11 cellular contexts compared by ENCODE assay signal in the genomic region with DNA sequence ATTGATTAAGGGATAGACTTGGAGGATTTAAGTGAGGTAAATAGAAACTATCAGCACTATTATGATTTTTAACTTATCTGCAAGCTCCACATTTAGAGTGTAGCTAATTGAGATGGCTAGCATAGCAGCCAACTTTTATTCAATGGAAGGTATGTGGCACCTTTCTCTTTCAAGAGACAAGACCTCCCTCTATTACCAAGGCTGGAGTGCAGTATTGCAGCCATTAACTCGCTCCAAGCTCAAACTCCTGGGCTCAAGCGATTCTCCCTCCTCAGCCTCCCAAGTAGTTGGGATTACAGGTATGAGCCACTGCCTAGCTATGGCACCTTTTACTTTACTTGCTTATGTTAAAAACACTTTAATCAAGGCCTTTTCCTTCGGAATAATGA. TPM values are rescaled to one million over a fixed set of nuclear protein-coding genes. Genes with fewer than 3 reads are reported as not detected.
DNase-seq lines count a peak whose midpoint lies in the region; FAIRE-seq and TF ChIP-seq lines count a peak whose summit lies in the region.
"Had no signal": no experiment of that assay in that cellular context is flagged by ENCODE, and none has a peak within 500 bp of the region (broad histone marks: within the 10 kb centered on the region; RNA-seq: fewer than 3 reads in every experiment).

No MANE protein-coding gene starts in this region.

- H3K4me3 ChIP-seq in cardiac muscle cell (no peak overlapping the region), right atrium auricular region (no peak overlapping the region), PC-9 (no peak overlapping the region), endothelial cell of umbilical vein (replicated peaks in 1 of 3; ENCODE audit: insufficient read depth in 1 of 3, low read depth in 1 of 3, low read length in 3 of 3) (no peak overlapping the region), subcutaneous abdominal adipose tissue (ENCODE audit: low read depth in 1 of 5, low read length in 5 of 5) (no peak overlapping the region)

- H3K4me1 ChIP-seq in cardiac muscle cell (ENCODE audit: low read depth) (peaks cover 3% of the 10 kb centered on the region), right atrium auricular region (peaks cover 0 to 95% of the 10 kb centered on the region in 2 donors), PC-9 (replicated peaks; ENCODE audit: insufficient read depth) (peaks cover 84% of the 10 kb centered on the region), endothelial cell of umbilical vein (ENCODE audit: control insufficient read depth, extremely low read depth, insufficient read depth, low read length) (peaks cover 85% of the 10 kb centered on the region), subcutaneous abdominal adipose tissue (ENCODE audit: control insufficient read depth in 5 of 5, insufficient read depth in 5 of 5, low read length in 5 of 5) (peaks cover 1 to 84% (median 53%) of the 10 kb centered on the region in 5 donors)

- in situ Hi-C loops in GM13977 (cut with MboI; ENCODE audit: low pct_unique_long_range_greater_than_20kb, low sequenced_read_pairs, unreplicated experiment): no loop called here

- H3K36me3 ChIP-seq in cardiac muscle cell (peaks cover 33% of the 10 kb centered on the region), right atrium auricular region (peaks cover 34% of the 10 kb centered on the region), PC-9 (ENCODE audit: low read depth) (peaks cover 31% of the 10 kb centered on the region), endothelial cell of umbilical vein (ENCODE audit: control insufficient read depth in 2 of 2, extremely low read depth in 1 of 2, insufficient read depth in 2 of 2, low read length in 2 of 2) (peaks cover 17 to 25% of the 10 kb centered on the region in 2 experiments), subcutaneous abdominal adipose tissue (ENCODE audit: control insufficient read depth in 5 of 5, insufficient read depth in 5 of 5, low read length in 5 of 5) (peaks cover 21 to 35% (median 34%) of the 10 kb centered on the region in 5 donors)

- peaks cover 24% of the 10 kb centered on the region for H3K79me2 ChIP-seq in PC-9 (ENCODE audit: low read depth)
- peaks cover 24% of the 10 kb centered on the region for H3K79me2 ChIP-seq in endothelial cell of umbilical vein (ENCODE audit: control insufficient read depth, insufficient read depth, low read length)

- DNase-seq in cardiac muscle cell (ENCODE audit: low read depth in 1 of 2, low spot score in 1 of 2): no peak
- no peak for DNase-seq in right atrium auricular region (ENCODE audit: low spot score)
- no peak for DNase-seq in PC-9
- no peak for DNase-seq in endothelial cell of umbilical vein (ENCODE audit: low read depth, low spot score)
- DNase-seq in LoVo (ENCODE audit: low spot score): no peak
- no peak for DNase-seq in GM13977 (ENCODE audit: low spot score)
- no peak for DNase-seq in dermis blood vessel endothelial cell
- DNase-seq: central memory CD4-positive, alpha-beta T cell; naive B cell; stimulated activated CD4-positive, alpha-beta T cell treated with anti-CD3 and anti-CD28 coated beads, Interleukin-12 subunit alpha, Interleukin-12 subunit beta, amount 100 ng/mL, for 4 hours had no signal

- H3F3A ChIP-seq in PC-9 (ENCODE audit: insufficient read depth, low read depth): peaks cover 95% of the 10 kb centered on the region

- TF ChIP-seq POLR2A in endothelial cell of umbilical vein (IDR thresholded peaks at IDR 0.05; ENCODE audit: low read depth, low read length): peak; percentile 46

- H3K27ac ChIP-seq in cardiac muscle cell (peak overlapping the region; percentile 43), right atrium auricular region (peak overlapping the region in 1 of 2 donors; percentile 23), PC-9 (peak overlapping the region; percentile 66), endothelial cell of umbilical vein (ENCODE audit: insufficient read depth, low read depth, low read length) (peak overlapping the region; percentile 66), subcutaneous abdominal adipose tissue (ENCODE audit: low read depth, low read length) (peak overlapping the region; percentile 74)

- TF ChIP-seq CTCF in cardiac muscle cell (IDR thresholded peaks at IDR 0.05; ENCODE audit: low read depth, low read length) (no peak), right atrium auricular region (IDR thresholded peaks at IDR 0.05) (no peak), PC-9 (conservative IDR thresholded peaks at IDR 0.05) (no peak), endothelial cell of umbilical vein (IDR thresholded peaks at IDR 0.05; ENCODE audit: extremely low read depth in 1 of 2, insufficient read depth in 1 of 2, low read depth in 1 of 2, low read length in 2 of 2) (no peak), GM13977 (IDR thresholded peaks at IDR 0.05; ENCODE audit: extremely low read depth, insufficient read depth, missing control alignments) (no peak)

- H3K9me3 ChIP-seq in cardiac muscle cell (ENCODE audit: low read depth): no peaks in the 10 kb centered on the region
- no peaks in the 10 kb centered on the region for H3K9me3 ChIP-seq in right atrium auricular region
- no peaks in the 10 kb centered on the region for H3K9me3 ChIP-seq in PC-9 (ENCODE audit: insufficient read depth, low read depth)
- no peaks in the 10 kb centered on the region for H3K9me3 ChIP-seq in endothelial cell of umbilical vein (replicated peaks; ENCODE audit: control insufficient read depth, insufficient read depth, low read length)
- H3K9me3 ChIP-seq in subcutaneous abdominal adipose tissue (ENCODE audit: control insufficient read depth in 5 of 5, low read length in 5 of 5): no peaks in the 10 kb centered on the region

- BruUV-seq in PC-9 (replicated peaks; lab: Mats Ljungman, UMichigan): no TSS peak
- no TSS peak for BruUV-seq in endothelial cell of umbilical vein (replicated peaks; lab: Mats Ljungman, UMichigan)

- peak overlapping the region; percentile 20 for H3K4me2 ChIP-seq in PC-9
- no peak overlapping the region for H3K4me2 ChIP-seq in endothelial cell of umbilical vein (ENCODE audit: insufficient read depth, low read length)

- dilution Hi-C loops in endothelial cell of umbilical vein (cut with MboI; ENCODE audit: extremely low pct_ligation_motif_present, low sequenced_read_pairs): no loop called here

- no peaks in the 10 kb centered on the region for H3K27me3 ChIP-seq in cardiac muscle cell
- no peaks in the 10 kb centered on the region for H3K27me3 ChIP-seq in right atrium auricular region
- H3K27me3 ChIP-seq in PC-9 (ENCODE audit: insufficient read depth, low read depth): no peaks in the 10 kb centered on the region
- no peaks in the 10 kb centered on the region for H3K27me3 ChIP-seq in endothelial cell of umbilical vein (ENCODE audit: control insufficient read depth in 2 of 2, insufficient read depth in 2 of 2, low read length in 2 of 2)
- H3K27me3 ChIP-seq in subcutaneous abdominal adipose tissue (ENCODE audit: control insufficient read depth in 5 of 5, insufficient read depth in 4 of 5, low read length in 5 of 5): no peaks in the 10 kb centered on the region

- CTCF ChIA-PET in PC-9 (lab: Charles Lee): no interaction called here
- CTCF ChIA-PET in endothelial cell of umbilical vein (lab: Charles Lee): interaction anchor here (1.2 kb wide), 1 partner anchor 286 kb away, joined by 4 read pairs; no protein-coding TSS in a partner anchor

- H3K9me2 ChIP-seq in PC-9 (ENCODE audit: insufficient read depth): no peaks in the 10 kb centered on the region

- H2AFZ ChIP-seq in PC-9 (no peak overlapping the region), endothelial cell of umbilical vein (ENCODE audit: low read depth, low read length) (no peak overlapping the region)

- POLR2A ChIA-PET in PC-9 (lab: Charles Lee; ENCODE audit: unreplicated experiment): interaction anchor here (0.6 to 1.0 kb wide), 4 partner anchors 9 to 151 kb away, joined by 3 to 6 read pairs (median 4); partner anchors contain the start of gene COG3
- POLR2A ChIA-PET in endothelial cell of umbilical vein (lab: Charles Lee): interaction anchor here (4.9 kb wide), 1 partner anchor 8 kb away, joined by 38 read pairs; the partner anchor contains the start of gene TPT1

- FAIRE-seq in endothelial cell of umbilical vein (lab: Jason Lieb, UNC): no peak

- no peak overlapping the region for H3K9ac ChIP-seq in endothelial cell of umbilical vein (replicated peaks; ENCODE audit: extremely low read depth, insufficient read depth, low read length)
- no peak overlapping the region for H3K9ac ChIP-seq in subcutaneous abdominal adipose tissue (ENCODE audit: low read length in 5 of 5)

- intact Hi-C loops in PC-9 (cut with micrococcal nuclease; ENCODE audit: unreplicated experiment) (loop anchor here (2.0 to 5.0 kb wide), 3 partner anchors 34 to 129 kb away; partner anchors contain the start of gene COG3), endothelial cell of umbilical vein (cut with micrococcal nuclease) (no loop called here)

- no peaks in the 10 kb centered on the region for H3K9me1 ChIP-seq in endothelial cell of umbilical vein (replicated peaks; ENCODE audit: control insufficient read depth, extremely low read depth, insufficient read depth, low read length)

- H4K20me1 ChIP-seq in PC-9 (ENCODE audit: insufficient read depth) (peaks cover 48% of the 10 kb centered on the region), endothelial cell of umbilical vein (replicated peaks; ENCODE audit: control insufficient read depth, extremely low read depth, insufficient read depth, low read length) (peaks cover 8% of the 10 kb centered on the region)

TF ChIP-seq in endothelial cell of umbilical vein, 7 proteins besides CTCF, POLR2A, EP300 and RAD21:
- peak; percentile 23 for TF ChIP-seq POLR2AphosphoS5 (IDR thresholded peaks at IDR 0.05; ENCODE audit: insufficient read depth, low read depth, low read length)
- TF ChIP-seq EZH2 (IDR thresholded peaks at IDR 0.05; ENCODE audit: borderline replicate concordance, low read depth, low read length, severe bottlenecking): no peak

RNA-seq across cellular contexts. Expression of gene TPT1, which starts 8.2 kb away (rescaled TPM):
- total RNA-seq in cardiac muscle cell: 1,619 and 1,761 TPM in 2 replicates
- 823 and 843 TPM in 2 replicates for polyA plus RNA-seq in cardiac muscle cell
- 1,000 to 10,000 TPM; 2,150 to 2,159 TPM for total RNA-seq in right atrium auricular region
- total RNA-seq in PC-9 (2021): 1,968 and 2,237 TPM in 2 replicates
- total RNA-seq in endothelial cell of umbilical vein: 2,923 and 2,993 TPM in 2 replicates
- polyA plus RNA-seq in endothelial cell of umbilical vein: 2,609 and 4,330 TPM in 2 replicates
- 5,317 and 5,445 TPM in 2 replicates for polyA plus RNA-seq in endothelial cell of umbilical vein (2011; cell fraction: cytosol; rRNA removed)
- 1,147 and 1,337 TPM in 2 replicates for polyA plus RNA-seq in endothelial cell of umbilical vein (2011; cell fraction: nucleus; rRNA removed)
- polyA plus RNA-seq in endothelial cell of umbilical vein (2012): 3,997 and 5,832 TPM in 2 replicates
- polyA minus RNA-seq in endothelial cell of umbilical vein: 1,207 and 1,277 TPM in 2 replicates
- 730 TPM for polyA minus RNA-seq in endothelial cell of umbilical vein (2011; cell fraction: cytosol; rRNA and poly(A)+ RNA removed)
- 313 and 319 TPM in 2 replicates for polyA minus RNA-seq in endothelial cell of umbilical vein (2011; cell fraction: nucleus; rRNA and poly(A)+ RNA removed)
- 2,642 and 4,062 TPM in 2 replicates for total RNA-seq in dermis blood vessel endothelial cell
